In the genomic region with DNA sequence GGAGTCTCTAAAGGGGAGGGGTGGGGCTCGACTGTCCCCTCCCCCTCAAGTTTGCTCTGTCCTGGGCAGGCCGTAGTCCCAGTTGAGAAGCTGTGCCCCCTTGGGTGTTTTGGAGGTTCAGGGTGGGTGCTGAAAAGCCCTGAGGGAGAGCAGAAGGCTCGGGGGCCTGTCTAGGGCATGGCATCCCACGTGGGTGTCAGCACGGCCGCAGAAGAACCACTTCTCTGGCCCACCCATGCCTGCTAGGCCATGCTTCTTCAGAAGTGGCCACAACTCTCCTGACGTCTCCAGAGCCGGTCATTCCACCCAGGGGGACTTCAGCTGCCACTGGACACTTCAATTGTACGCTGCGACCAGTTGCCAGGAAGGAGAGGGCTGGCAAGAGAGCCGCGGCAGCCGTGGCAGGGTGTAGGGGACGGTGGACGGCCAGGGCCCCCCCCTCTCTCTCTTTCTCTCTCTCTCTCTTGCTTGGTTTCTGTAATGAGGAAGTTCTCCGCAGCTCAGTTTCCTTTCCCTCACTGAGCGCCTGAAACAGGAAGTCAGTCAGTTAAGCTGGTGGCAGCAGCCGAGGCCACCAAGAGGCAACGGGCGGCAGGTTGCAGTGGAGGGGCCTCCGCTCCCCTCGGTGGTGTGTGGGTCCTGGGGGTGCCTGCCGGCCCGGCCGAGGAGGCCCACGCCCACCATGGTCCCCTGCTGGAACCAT, we compare ENCODE assay signal across 8 cellular contexts. TPM values are rescaled to one million over a fixed set of nuclear protein-coding genes. Genes with fewer than 3 reads are reported as not detected.
DNase-seq lines count a peak whose midpoint lies in the region; ATAC-seq and TF ChIP-seq lines count a peak whose summit lies in the region.

A gene (plus strand): TSS at position 546 of the 703 bp plus-strand sequence. CDS start 137 bp downstream, at position 683.

- no peaks in the 10 kb centered on the region for H3K9me3 ChIP-seq in naive thymus-derived CD4-positive, alpha-beta T cell (ENCODE audit: control insufficient read depth in 2 of 3, low read length in 3 of 3)
- H3K9me3 ChIP-seq in thymus (ENCODE audit: control insufficient read depth) = no peaks in the 10 kb centered on the region

- H3K4me1 ChIP-seq in naive thymus-derived CD4-positive, alpha-beta T cell (ENCODE audit: control insufficient read depth in 2 of 2, insufficient read depth in 2 of 2, low read length in 2 of 2) = peaks cover 30 to 35% of the 10 kb centered on the region in 2 donors
- H3K4me1 ChIP-seq in thymus (ENCODE audit: control insufficient read depth, insufficient read depth, low read length) = peaks cover 34% of the 10 kb centered on the region

- peak within 1 kb of the TSS; percentile 88 for H3K4me3 ChIP-seq in naive thymus-derived CD4-positive, alpha-beta T cell (ENCODE audit: low read length)
- peak within 1 kb of the TSS; percentile 70 for H3K4me3 ChIP-seq in thymus (ENCODE audit: low read length)

- intact Hi-C loops in MCF 10A (cut with micrococcal nuclease) = no loop called here
- intact Hi-C loops in naive thymus-derived CD4-positive, alpha-beta T cell (cut with micrococcal nuclease) = loop anchor here (1.0 to 10.0 kb wide), 11 partner anchors 19 to 509 kb away; a partner anchor contains a TSS

- H3K27ac Mint-ChIP-seq in MCF 10A (ENCODE audit: low read depth, unreplicated experiment) = no peak within 1 kb of the TSS
- H3K27ac Mint-ChIP-seq in naive thymus-derived CD4-positive, alpha-beta T cell = peak within 1 kb of the TSS; percentile 90 to 99 (median 95)

- BruUV-seq in MCF 10A (replicated peaks; lab: Mats Ljungman, UMichigan) = no TSS peak

- no peaks in the 10 kb centered on the region for H3K36me3 Mint-ChIP-seq in MCF 10A (ENCODE audit: insufficient read depth, unreplicated experiment)
- peaks cover 0 to 10% (median 0%) of the 10 kb centered on the region in 5 donors for H3K36me3 Mint-ChIP-seq in naive thymus-derived CD4-positive, alpha-beta T cell

- no peaks in the 10 kb centered on the region for H3K27me3 Mint-ChIP-seq in MCF 10A (ENCODE audit: insufficient read depth, unreplicated experiment)
- H3K27me3 Mint-ChIP-seq in naive thymus-derived CD4-positive, alpha-beta T cell = peaks cover 0 to under 1% (median 0%) of the 10 kb centered on the region in 5 donors

- peak within 1 kb of the TSS; percentile 85 for H3K27ac ChIP-seq in naive thymus-derived CD4-positive, alpha-beta T cell (ENCODE audit: low read depth, low read length)
- H3K27ac ChIP-seq in thymus (ENCODE audit: low read depth) = peak within 1 kb of the TSS; percentile 89

- WGBS in thymus = 5% methylated on average over 26 of the region's 26 CpGs

- POLR2A ChIA-PET in MCF 10A (lab: Yijun Ruan, JAX) = interaction anchor here (0.7 to 1.2 kb wide), 2 partner anchors 12 to 1904 kb away, joined by 3 to 4 read pairs; no protein-coding TSS in a partner anchor
- POLR2A ChIA-PET in naive thymus-derived CD4-positive, alpha-beta T cell (lab: Charles Lee) = interaction anchor here (0.6 to 4.4 kb wide), 16 partner anchors 8 to 326 kb away, joined by 3 to 144 read pairs (median 6); a partner anchor contains a TSS

- CTCF ChIA-PET in MCF 10A (lab: Yijun Ruan, JAX) = interaction anchor here (0.6 to 0.7 kb wide), 3 partner anchors 22 to 341 kb away, joined by 3 to 4 read pairs (median 3); no protein-coding TSS in a partner anchor
- CTCF ChIA-PET in naive thymus-derived CD4-positive, alpha-beta T cell (lab: Charles Lee) = interaction anchor here (0.6 to 1.7 kb wide), 8 partner anchors 14 to 238 kb away, joined by 3 to 20 read pairs (median 4); no protein-coding TSS in a partner anchor

- ATAC-seq in GM19023 (IDR thresholded peaks at IDR 0.05; ENCODE audit: unreplicated experiment) = peak; percentile 43
- ATAC-seq in HG03159 (IDR thresholded peaks at IDR 0.05; ENCODE audit: unreplicated experiment) = peak; percentile 51
- peak; percentile 85 for ATAC-seq in naive thymus-derived CD4-positive, alpha-beta T cell

- no peak for TF ChIP-seq CTCF in MCF 10A (IDR thresholded peaks at IDR 0.05; ENCODE audit: unreplicated experiment)

- no peaks in the 10 kb centered on the region for H3K4me1 Mint-ChIP-seq in MCF 10A (ENCODE audit: insufficient read depth, unreplicated experiment)
- peaks cover 31 to 43% (median 40%) of the 10 kb centered on the region in 7 donors for H3K4me1 Mint-ChIP-seq in naive thymus-derived CD4-positive, alpha-beta T cell

- H3K27me3 ChIP-seq in naive thymus-derived CD4-positive, alpha-beta T cell (ENCODE audit: control insufficient read depth in 2 of 2, insufficient read depth in 2 of 2, low read length in 2 of 2) = no peaks in the 10 kb centered on the region
- no peaks in the 10 kb centered on the region for H3K27me3 ChIP-seq in thymus (ENCODE audit: control insufficient read depth, insufficient read depth)

- no peak within 1 kb of the TSS for H3K4me3 Mint-ChIP-seq in MCF 10A (ENCODE audit: unreplicated experiment)
- peak within 1 kb of the TSS; percentile 86 to 98 (median 96) for H3K4me3 Mint-ChIP-seq in naive thymus-derived CD4-positive, alpha-beta T cell

- DNase-seq in T-helper 9 cell = peak; percentile 57
- DNase-seq in MCF 10A (ENCODE audit: unreplicated experiment) = no peak
- DNase-seq in naive thymus-derived CD4-positive, alpha-beta T cell = peak; percentile 51 to 83 (median 78)
- no peak for DNase-seq in HPDE6-E6E7 (ENCODE audit: extremely low spot score)
- no peak for DNase-seq in T1000 (lab: John Stamatoyannopoulos, UW)

- H3K36me3 ChIP-seq in naive thymus-derived CD4-positive, alpha-beta T cell (ENCODE audit: control insufficient read depth in 2 of 3, insufficient read depth in 3 of 3, low read length in 3 of 3) = peaks cover 0 to 21% (median 0%) of the 10 kb centered on the region in 3 experiments
- H3K36me3 ChIP-seq in thymus (ENCODE audit: control insufficient read depth, insufficient read depth) = peaks cover 13% of the 10 kb centered on the region

- no peaks in the 10 kb centered on the region for H3K9me3 Mint-ChIP-seq in MCF 10A (ENCODE audit: unreplicated experiment)
- no peaks in the 10 kb centered on the region for H3K9me3 Mint-ChIP-seq in naive thymus-derived CD4-positive, alpha-beta T cell

RNA-seq across cellular contexts. Expression of the gene that starts here (rescaled TPM):
- 46.1 and 64.9 TPM in 2 replicates for total RNA-seq in MCF 10A (2022)
- total RNA-seq in naive thymus-derived CD4-positive, alpha-beta T cell = 100 to 1,000 TPM; 106 to 232 (median 126) TPM
- 100 to 1,000 TPM in 1 of 2 donors, 10 to 100 TPM in 1; 41.0 to 122 TPM for polyA plus RNA-seq in naive thymus-derived CD4-positive, alpha-beta T cell
- 42.0 TPM for polyA plus RNA-seq in thymus

Comparison
In these comparisons a context has a peak if more than half of its experiments do, and no peak if none do; other contexts are left out.
1. DNase-seq: peak in T-helper 9 cell (single experiment) and naive thymus-derived CD4-positive, alpha-beta T cell (9 of 9); none in MCF 10A (single experiment), HPDE6-E6E7 (single experiment) and T1000 (single experiment).
2. Peak in every context shown above with its lines, with median percentiles within 50 percentile points of each other: ATAC-seq.